8 cellular contexts compared by ENCODE assay signal in the genomic region with DNA sequence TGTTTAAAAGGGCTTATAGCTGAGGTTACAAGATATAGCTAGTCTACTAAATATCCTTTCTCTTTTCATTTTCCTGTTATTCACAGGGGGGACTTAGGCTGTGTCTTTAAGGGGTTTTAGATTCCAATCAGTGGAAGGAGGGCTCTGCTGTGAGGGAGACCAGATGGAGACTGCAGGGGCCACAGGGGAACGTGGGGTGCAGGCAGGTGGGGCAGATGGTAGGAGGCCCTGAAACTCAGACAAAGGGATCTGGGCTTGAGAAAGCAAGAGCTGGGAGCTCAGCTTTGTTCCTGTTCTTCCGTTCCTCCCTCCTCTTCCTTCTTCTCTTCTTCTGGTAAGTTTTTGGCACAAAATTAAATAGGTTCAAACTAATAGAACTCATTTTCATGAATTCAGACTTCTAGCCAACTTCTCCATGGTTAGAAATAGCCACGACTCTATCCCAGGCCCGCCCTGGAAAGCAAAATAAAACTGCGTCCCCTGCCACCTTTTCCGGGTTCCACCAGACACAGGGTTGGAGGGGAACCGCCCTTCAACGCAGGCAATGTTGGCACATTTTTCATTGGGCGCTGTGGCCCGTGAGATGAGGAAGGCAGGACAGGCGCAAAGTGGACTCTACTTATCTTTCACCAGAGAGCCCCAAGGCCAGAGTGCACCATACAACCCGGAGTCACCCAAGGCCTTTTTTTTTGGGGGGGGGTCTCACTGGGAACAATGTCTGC. TPM values are rescaled to one million over a fixed set of nuclear protein-coding genes. Genes with fewer than 3 reads are reported as not detected.
A peak's percentile ranks its signal among the peaks of the same experiment; 100 is the strongest.
DNase-seq lines count a peak whose midpoint lies in the region; ATAC-seq, FAIRE-seq and TF ChIP-seq lines count a peak whose summit lies in the region.

No MANE protein-coding gene starts in this region.

- no peak overlapping the region for H2AFZ ChIP-seq in PC-3 (ENCODE audit: low read length)
- H2AFZ ChIP-seq in H1 (ENCODE audit: low read length): no peak overlapping the region
- no peak overlapping the region for H2AFZ ChIP-seq in parathyroid adenoma

- H3K9me3 ChIP-seq in PC-3 (ENCODE audit: low read length) (no peaks in the 10 kb centered on the region), H1 (ENCODE audit: insufficient read depth in 2 of 2, low read depth in 1 of 2, low read length in 1 of 2) (no peaks in the 10 kb centered on the region), parathyroid adenoma (ENCODE audit: control insufficient read depth, low read length) (no peaks in the 10 kb centered on the region), MG63 (no peaks in the 10 kb centered on the region)

- 78% methylated on average over 12 of the region's 12 CpGs; no CpG with 5 or more reads in 1 of the 2 experiments for WGBS in H1 (ENCODE audit: extremely low coverage in 1 of 2, insufficient coverage in 1 of 2, insufficient read length in 1 of 2, insufficient replicate concordance in 2 of 2, low coverage in 1 of 2, low lambda C conversion rate in 2 of 2, missing lambda C conversion rate in 1 of 2), 2 experiments

- no peak overlapping the region; the same call in 1 of the 2 replicates for H2BK12ac ChIP-seq in H1 (ENCODE audit: low read depth, low read length)

- peak overlapping the region; percentile 78 for H2BK120ac ChIP-seq in H1 (replicated peaks; ENCODE audit: low read depth, low read length)

- no peak for TF ChIP-seq EP300 in H1 (IDR thresholded peaks at IDR 0.05; ENCODE audit: borderline replicate concordance in 1 of 2, low read depth in 2 of 2, low read length in 2 of 2)

- BruUV-seq in PC-3 (replicated peaks; lab: Mats Ljungman, UMichigan): no TSS peak

- no peaks in the 10 kb centered on the region for H3K79me1 ChIP-seq in H1 (ENCODE audit: low read depth, low read length)

- H3K4me1 ChIP-seq in PC-3 (ENCODE audit: insufficient read depth, low read length) (peaks cover 12% of the 10 kb centered on the region; the same call in 1 of the 2 replicates), H1 (replicated peaks in 1 of 4; ENCODE audit: control insufficient read depth in 3 of 4, insufficient read depth in 4 of 4, low read length in 3 of 4) (peaks cover 0 to 3% (median 1%) of the 10 kb centered on the region in 4 experiments; a peak in 4 of 7 replicates), parathyroid adenoma (no peaks in the 10 kb centered on the region)

- no peaks in the 10 kb centered on the region for H3K9me2 ChIP-seq in PC-3 (replicated peaks; ENCODE audit: low read length)

- H3K23ac ChIP-seq in H1 (ENCODE audit: insufficient read length): no peak overlapping the region

- H2BK15ac ChIP-seq in H1 (ENCODE audit: low read length): no peak overlapping the region

- H3F3A ChIP-seq in PC-3 (ENCODE audit: low read length, unreplicated experiment): no peaks in the 10 kb centered on the region

- no peak for TF ChIP-seq CTCF in PC-3 (conservative IDR thresholded peaks at IDR 0.05; ENCODE audit: low read depth, low read length)
- no peak for TF ChIP-seq CTCF in H1 (IDR thresholded peaks at IDR 0.05; ENCODE audit: control extremely low read depth in 1 of 3, insufficient read depth in 1 of 3, low read depth in 1 of 3, low read length in 3 of 3)
- no peak for TF ChIP-seq CTCF in parathyroid adenoma (IDR thresholded peaks at IDR 0.05)

- H3K27ac ChIP-seq in PC-3 (ENCODE audit: low read length) (no peak overlapping the region), H1 (ENCODE audit: low read depth, low read length) (no peak overlapping the region), parathyroid adenoma (peak overlapping the region; percentile 53)

- no peak overlapping the region for H3K14ac ChIP-seq in H1 (ENCODE audit: insufficient read length)

- H3K36me3 ChIP-seq in PC-3 (ENCODE audit: low read depth, low read length) (peaks cover 9% of the 10 kb centered on the region), H1 (ENCODE audit: control insufficient read depth in 2 of 4, insufficient read depth in 4 of 4, low read length in 3 of 4) (peaks cover 0 to 11% (median 4%) of the 10 kb centered on the region in 4 experiments; a peak in 2 of 8 replicates), parathyroid adenoma (ENCODE audit: control insufficient read depth, insufficient read depth, low read length) (no peaks in the 10 kb centered on the region), MG63 (peaks cover 14% of the 10 kb centered on the region)

- TF ChIP-seq POLR2A in H1 (IDR thresholded peaks at IDR 0.05; ENCODE audit: control extremely low read depth in 1 of 2, low read depth in 2 of 2, low read length in 2 of 2): no peak

- peak overlapping the region; percentile 69 for H3K4ac ChIP-seq in H1 (replicated peaks; ENCODE audit: insufficient read length, low read depth, low read length)

- no peak overlapping the region for H4K8ac ChIP-seq in H1 (ENCODE audit: extremely low read depth, insufficient read depth, low read length)

- H3K56ac ChIP-seq in H1 (replicated peaks; ENCODE audit: insufficient read length, low read depth, low read length): no peak overlapping the region

- no peak overlapping the region for H2AK5ac ChIP-seq in H1 (ENCODE audit: low read depth, low read length)

- H3K23me2 ChIP-seq in H1 (ENCODE audit: low read depth, low read length): no peaks in the 10 kb centered on the region

- H2BK20ac ChIP-seq in H1 (ENCODE audit: low read length): no peak overlapping the region

- H3K18ac ChIP-seq in H1 (ENCODE audit: extremely low read depth, low read length): peak overlapping the region; percentile 48; the same call in 1 of the 2 replicates

- intact Hi-C loops in PC-3 (cut with micrococcal nuclease): loop anchor here (5.0 to 10.0 kb wide), 2 partner anchors 426 to 683 kb away; a partner anchor contains a TSS

- H4K91ac ChIP-seq in H1 (replicated peaks; ENCODE audit: insufficient read length, low read length): no peak overlapping the region

- TF ChIP-seq RAD21 in H1 (IDR thresholded peaks at IDR 0.05 in 1 of 2, conservative IDR thresholded peaks at IDR 0.05 in 1 of 2; ENCODE audit: low read depth in 2 of 2, low read length in 2 of 2): no peak

- H4K20me1 ChIP-seq in PC-3 (ENCODE audit: low read length) (peaks cover 13% of the 10 kb centered on the region), H1 (replicated peaks in 1 of 2; ENCODE audit: control insufficient read depth in 1 of 2, insufficient read depth in 2 of 2, low read length in 2 of 2) (no peaks in the 10 kb centered on the region)

- no peaks in the 10 kb centered on the region for H3K27me3 ChIP-seq in PC-3 (ENCODE audit: low read length)
- H3K27me3 ChIP-seq in H1 (replicated peaks in 1 of 4; ENCODE audit: control insufficient read depth in 3 of 4, extremely low read depth in 1 of 4, insufficient read depth in 3 of 4, low read length in 3 of 4): no peaks in the 10 kb centered on the region
- no peaks in the 10 kb centered on the region for H3K27me3 ChIP-seq in parathyroid adenoma (ENCODE audit: control insufficient read depth, insufficient read depth, low read length)
- H3K27me3 ChIP-seq in MG63: no peaks in the 10 kb centered on the region

- no peak for DNase-seq in PC-3
- DNase-seq in H1 (ENCODE audit: low read depth in 1 of 2, low spot score in 2 of 2): no peak
- no peak for DNase-seq in superior temporal gyrus (ENCODE audit: extremely low spot score)
- no peak for DNase-seq in MG63

- H3K4me3 ChIP-seq in GM08714 (ENCODE audit: low read length) (peak overlapping the region; percentile 21; the same call in 1 of the 2 replicates), PC-3 (ENCODE audit: low read length) (no peak overlapping the region), H1 (ENCODE audit: extremely low read depth in 1 of 4, insufficient read depth in 2 of 4, low read depth in 3 of 4, low read length in 4 of 4) (no peak overlapping the region), parathyroid adenoma (ENCODE audit: low read depth, low read length) (no peak overlapping the region), MG63 (no peak overlapping the region)

- no peak overlapping the region for H3K4me2 ChIP-seq in PC-3 (ENCODE audit: low read length)
- peak overlapping the region in 1 of 2 experiments; percentile 42; a peak in 1 of 4 replicates for H3K4me2 ChIP-seq in H1 (ENCODE audit: insufficient read depth in 1 of 2, low read depth in 2 of 2, low read length in 2 of 2)
- no peak overlapping the region for H3K4me2 ChIP-seq in parathyroid adenoma (ENCODE audit: low read length)

- peaks cover 20% of the 10 kb centered on the region for H3K79me2 ChIP-seq in PC-3 (ENCODE audit: low read length)
- H3K79me2 ChIP-seq in H1 (ENCODE audit: control insufficient read depth in 1 of 2, insufficient read depth in 2 of 2, low read length in 2 of 2): peaks cover 0 to 22% of the 10 kb centered on the region in 2 experiments; a peak in 3 of 4 replicates
- no peaks in the 10 kb centered on the region for H3K79me2 ChIP-seq in parathyroid adenoma

- CTCF ChIA-PET in PC-3 (lab: Charles Lee): no interaction called here
- CTCF ChIA-PET in H1 (lab: Charles Lee; ENCODE audit: partially characterized antibody): interaction anchor here (0.6 to 2.9 kb wide), 4 partner anchors 19 to 85 kb away, joined by 3 to 9 read pairs (median 3); no protein-coding TSS in a partner anchor

- ATAC-seq in PC-3: no peak
- ATAC-seq in GM21360 (IDR thresholded peaks at IDR 0.05; ENCODE audit: unreplicated experiment): no peak
- no peak for ATAC-seq in HG03354 (IDR thresholded peaks at IDR 0.05; ENCODE audit: poor library complexity, severe bottlenecking, unreplicated experiment)

- no peak for FAIRE-seq in H1 (lab: Jason Lieb, UNC)

- H3K9ac ChIP-seq in PC-3 (ENCODE audit: low read length): peak overlapping the region; percentile 25; the same call in 1 of the 2 replicates
- no peak overlapping the region for H3K9ac ChIP-seq in H1 (replicated peaks in 1 of 4; ENCODE audit: extremely low read depth in 1 of 4, low read depth in 3 of 4, low read length in 3 of 4)
- no peak overlapping the region for H3K9ac ChIP-seq in parathyroid adenoma

- H4K5ac ChIP-seq in H1 (ENCODE audit: insufficient read length, low read depth, low read length): peak overlapping the region; percentile 68

- H2BK5ac ChIP-seq in H1 (ENCODE audit: low read depth, low read length): no peak overlapping the region

- POLR2A ChIA-PET in PC-3 (lab: Charles Lee; ENCODE audit: unreplicated experiment): no interaction called here
- POLR2A ChIA-PET in H1 (lab: Charles Lee; ENCODE audit: partially characterized antibody): interaction anchor here (0.8 kb wide), 1 partner anchor 14 kb away, joined by 3 read pairs; no protein-coding TSS in a partner anchor

TF ChIP-seq in H1, 55 proteins besides CTCF, POLR2A, EP300 and RAD21 (continues in another document):
- TF ChIP-seq SRF (IDR thresholded peaks at IDR 0.05; ENCODE audit: low read depth, low read length): no peak

RNA-seq across cellular contexts. Expression of a gene that starts 3.5 kb away (rescaled TPM):
- 1,640 and 2,159 TPM in 2 replicates for total RNA-seq in PC-3 (2014; rRNA removed)
- total RNA-seq in H1 (2021; fragmentation: NEBNext Ultra II Directional; extraction: Animal tissue kit (Norgen Biotek cat#: 25700)): 2,063 and 2,127 TPM in 2 replicates
- polyA plus RNA-seq in H1 (2011; rRNA removed): 898 and 2,112 TPM in 2 replicates
- polyA plus RNA-seq in H1 (2011; cell fraction: cytosol; rRNA removed): 2,037 TPM
- 1,449 TPM for polyA plus RNA-seq in H1 (2011; cell fraction: nucleus; rRNA removed)
- 3,988 to 5,303 TPM (median 4,778 TPM) in 4 replicates for polyA plus RNA-seq in H1 (2012, experiment 1 of 2)
- 2,070 TPM for polyA plus RNA-seq in H1 (2012, experiment 2 of 2)
- polyA plus RNA-seq in H1 (2013, experiment 1 of 2): 2,940 TPM
- polyA plus RNA-seq in H1 (2013, experiment 2 of 2): 3,080 TPM
- 1,070 and 1,196 TPM in 2 replicates for polyA minus RNA-seq in H1 (2011; rRNA and poly(A)+ RNA removed)
- 423 TPM for polyA minus RNA-seq in H1 (2011; cell fraction: cytosol; rRNA and poly(A)+ RNA removed)
- polyA minus RNA-seq in H1 (2011; cell fraction: nucleus; rRNA and poly(A)+ RNA removed): 584 TPM
- 1,177 and 1,592 TPM in 2 replicates for total RNA-seq in MG63 (2014; rRNA removed; shearing (Covaris generic); ENCODE audit: low replicate concordance)
